8 cellular contexts compared by ENCODE assay signal in genomic region chr17:76736349-76737081, GRCh38. TPM values are rescaled to one million over a fixed set of nuclear protein-coding genes. Genes with fewer than 3 reads are reported as not detected.
A peak's percentile ranks its signal among the peaks of the same experiment; 100 is the strongest.
DNase-seq lines count a peak whose midpoint lies in the region; ATAC-seq and TF ChIP-seq lines count a peak whose summit lies in the region.

No MANE protein-coding gene starts in this region.

- peak; percentile 9 to 68 for TF ChIP-seq POLR2A in adrenal gland (IDR thresholded peaks at IDR 0.05)

- H3K9me3 ChIP-seq in SK-N-MC (ENCODE audit: low read depth, low read length) (no peaks in the 10 kb centered on the region), adrenal gland (replicated peaks in 1 of 3) (no peaks in the 10 kb centered on the region), left ventricle myocardium inferior (replicated peaks) (no peaks in the 10 kb centered on the region)

- H3K4me3 ChIP-seq in AG09309 (ENCODE audit: control insufficient read depth, low read depth, low read length) (peak overlapping the region; percentile 95), SK-N-MC (peak overlapping the region; percentile 91), adrenal gland (peak overlapping the region; percentile 83 to 98 (median 92)), left ventricle myocardium inferior (peak overlapping the region; percentile 96)

- H3K4me1 Mint-ChIP-seq in progenitor cell of endocrine pancreas (ENCODE audit: low read depth): peaks cover 37% of the 10 kb centered on the region

- H3K36me3 ChIP-seq in SK-N-MC (ENCODE audit: insufficient read depth, low read length) (peaks cover 52% of the 10 kb centered on the region), adrenal gland (replicated peaks in 1 of 2) (peaks cover 0 to 44% of the 10 kb centered on the region in 2 donors), left ventricle myocardium inferior (peaks cover 50% of the 10 kb centered on the region)

- H3K4me1 ChIP-seq in adrenal gland (replicated peaks in 1 of 2) (peaks cover 32 to 71% of the 10 kb centered on the region in 2 donors), left ventricle myocardium inferior (peaks cover 89% of the 10 kb centered on the region)

- TF ChIP-seq CTCF in AG09309 (IDR thresholded peaks at IDR 0.05; ENCODE audit: control insufficient read depth, insufficient read depth, low read depth, low read length, missing control alignments): no peak
- TF ChIP-seq CTCF in adrenal gland (IDR thresholded peaks at IDR 0.05): peak in 3 of 6 experiments; percentile 14 to 32 (median 31)
- TF ChIP-seq CTCF in left ventricle myocardium inferior (IDR thresholded peaks at IDR 0.05; ENCODE audit: borderline replicate concordance): peak; percentile 46
- TF ChIP-seq CTCF in progenitor cell of endocrine pancreas (IDR thresholded peaks at IDR 0.05; ENCODE audit: unreplicated experiment): peak; percentile 35

- H3K36me3 Mint-ChIP-seq in progenitor cell of endocrine pancreas (ENCODE audit: insufficient read depth): peaks cover 26% of the 10 kb centered on the region

- H3K27ac ChIP-seq in SK-N-MC (peak overlapping the region; percentile 89), adrenal gland (peak overlapping the region; percentile 96 to 100 (median 99)), left ventricle myocardium inferior (replicated peaks) (peak overlapping the region; percentile 100)

- WGBS in adrenal gland, 4 donors: 0% methylated on average over 5 to 117 of the region's 117 CpGs

- H3K27me3 ChIP-seq in adrenal gland: no peaks in the 10 kb centered on the region
- H3K27me3 ChIP-seq in left ventricle myocardium inferior (ENCODE audit: low read depth): no peaks in the 10 kb centered on the region

- H3K9me3 Mint-ChIP-seq in progenitor cell of endocrine pancreas (ENCODE audit: low read depth): no peaks in the 10 kb centered on the region

- ATAC-seq in GM18909 (IDR thresholded peaks at IDR 0.05; ENCODE audit: poor library complexity, unreplicated experiment): peak; percentile 10
- peak; percentile 1 for ATAC-seq in HG03469 (IDR thresholded peaks at IDR 0.05; ENCODE audit: unreplicated experiment)

- H3K27me3 Mint-ChIP-seq in progenitor cell of endocrine pancreas: no peaks in the 10 kb centered on the region

- DNase-seq in AG09309 (ENCODE audit: low read depth): no peak
- no peak for DNase-seq in SK-N-MC (ENCODE audit: low read depth, low spot score)
- peak; percentile 79 to 88 (median 84) for DNase-seq in adrenal gland
- DNase-seq in left ventricle myocardium inferior: peak; percentile 84
- peak; percentile 68 for DNase-seq in progenitor cell of endocrine pancreas (ENCODE audit: low spot score, unreplicated experiment)
- DNase-seq in inferior parietal cortex (ENCODE audit: extremely low spot score): no peak

- H3K4me3 Mint-ChIP-seq in progenitor cell of endocrine pancreas (ENCODE audit: low read depth): peak overlapping the region; percentile 99

- intact Hi-C loops in adrenal gland (cut with DNase I): no loop called here
- intact Hi-C loops in left ventricle myocardium inferior (cut with micrococcal nuclease): no loop called here

- peak overlapping the region; percentile 99 for H3K27ac Mint-ChIP-seq in progenitor cell of endocrine pancreas

- peak overlapping the region; percentile 98 for H3K9ac ChIP-seq in SK-N-MC (ENCODE audit: insufficient read length)

RNA-seq across cellular contexts. Expression of gene SRSF2, which starts 0.6 kb away (rescaled TPM):
- total RNA-seq in adrenal gland (100 to 1,000 TPM; 115 to 242 (median 212) TPM), left ventricle myocardium inferior (78.5 TPM), progenitor cell of endocrine pancreas (265 and 276 TPM in 2 replicates)
- 100 to 1,000 TPM; 103 to 269 (median 151) TPM for polyA plus RNA-seq in adrenal gland

RNA-seq across cellular contexts. Expression of gene MFSD11, which starts 1.4 kb away (rescaled TPM):
- total RNA-seq in adrenal gland: 10 to 100 TPM; 24.2 to 50.0 (median 31.8) TPM
- polyA plus RNA-seq in adrenal gland: 10 to 100 TPM in 2 of 3 donors, 1 to 10 TPM in 1; 9.4 to 20.4 (median 11.8) TPM
- total RNA-seq in left ventricle myocardium inferior: 21.4 TPM
- 35.6 and 38.7 TPM in 2 replicates for total RNA-seq in progenitor cell of endocrine pancreas

RNA-seq across cellular contexts. Expression of gene METTL23, which starts 9.9 kb away (rescaled TPM):
- total RNA-seq in adrenal gland: 10 to 100 TPM; 24.6 to 91.5 (median 37.7) TPM
- 10 to 100 TPM; 48.0 to 84.9 (median 54.5) TPM for polyA plus RNA-seq in adrenal gland
- 21.0 TPM for total RNA-seq in left ventricle myocardium inferior
- 28.2 TPM in 2 replicates for total RNA-seq in progenitor cell of endocrine pancreas

RNA-seq across cellular contexts. Expression of gene JMJD6, which starts 10.1 kb away (rescaled TPM):
- 100 to 1,000 TPM in 1 of 8 donors, 10 to 100 TPM in 7; 23.5 to 105 (median 36.3) TPM for total RNA-seq in adrenal gland
- 10 to 100 TPM; 53.7 to 66.9 (median 58.8) TPM for polyA plus RNA-seq in adrenal gland
- 65.2 TPM for total RNA-seq in left ventricle myocardium inferior
- 24.1 and 25.6 TPM in 2 replicates for total RNA-seq in progenitor cell of endocrine pancreas

RNA-seq across cellular contexts. Expression of gene MXRA7, which starts 25.8 kb away (rescaled TPM):
- 100 to 1,000 TPM; 200 to 541 (median 356) TPM for total RNA-seq in adrenal gland
- polyA plus RNA-seq in adrenal gland: 100 to 1,000 TPM in 2 of 3 donors, 10 to 100 TPM in 1; 81.5 to 573 (median 167) TPM
- 411 TPM for total RNA-seq in left ventricle myocardium inferior
- total RNA-seq in progenitor cell of endocrine pancreas: 93.3 and 94.9 TPM in 2 replicates

Comparison
In these comparisons a context has a peak if more than half of its experiments do, and no peak if none do; other contexts are left out.
1. DNase-seq: peak in adrenal gland (7 of 7), left ventricle myocardium inferior (single experiment) and progenitor cell of endocrine pancreas (single experiment); none in AG09309 (single experiment), SK-N-MC (single experiment) and inferior parietal cortex (single experiment).
2. Peak in every context shown above with its lines, with median percentiles within 50 percentile points of each other: H3K4me3 ChIP-seq and H3K27ac ChIP-seq.